In the genomic region with DNA sequence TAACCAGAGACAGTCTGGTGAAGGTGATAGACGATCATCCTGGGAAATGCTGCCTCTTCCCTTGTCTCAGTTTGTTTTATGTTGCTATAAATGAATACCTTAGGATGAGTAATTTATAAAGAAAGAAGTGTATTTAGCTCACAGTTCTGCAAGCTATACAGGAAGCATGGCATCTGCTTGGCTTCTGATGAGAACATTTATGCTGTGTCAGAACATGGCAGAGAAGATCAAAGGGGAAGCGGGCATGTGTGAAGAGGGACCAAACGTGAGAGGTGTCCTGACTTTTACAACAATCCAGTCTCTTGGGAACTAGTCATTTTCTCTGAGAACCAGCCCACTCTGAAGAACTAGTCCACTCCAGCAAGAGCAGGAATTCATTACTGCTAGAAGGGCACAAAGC, we compare ENCODE assay signal across 20 cellular contexts. TPM values are rescaled to one million over a fixed set of nuclear protein-coding genes. Genes with fewer than 3 reads are reported as not detected.
DNase-seq lines count a peak whose midpoint lies in the region; ATAC-seq, FAIRE-seq and TF ChIP-seq lines count a peak whose summit lies in the region.
"Had no signal": no experiment of that assay in that cellular context is flagged by ENCODE, and none has a peak within 500 bp of the region (broad histone marks: within the 10 kb centered on the region; RNA-seq: fewer than 3 reads in every experiment).

No MANE protein-coding gene starts in this region.

- no peak overlapping the region for H3K4me3 Mint-ChIP-seq in stimulated activated naive CD8-positive, alpha-beta T cell treated with anti-CD3 and anti-CD28 coated beads, Interleukin-15, Interleukin-2, amounts not matched to agents 100 ng/mL and 50 ng/mL, for 24 hours
- no peak overlapping the region for H3K4me3 Mint-ChIP-seq in activated T-helper 17 cell treated with anti-CD3 and anti-CD28 coated beads, Interleukin-2, amount 50 U/mL, for 72 hours
- H3K4me3 Mint-ChIP-seq: mesothelial cell of epicardium had no signal

- peak overlapping the region; percentile 13 for H3K27ac Mint-ChIP-seq in stimulated activated naive CD8-positive, alpha-beta T cell treated with anti-CD3 and anti-CD28 coated beads, Interleukin-15, Interleukin-2, amounts not matched to agents 100 ng/mL and 50 ng/mL, for 24 hours
- no peak overlapping the region for H3K27ac Mint-ChIP-seq in activated T-helper 17 cell treated with anti-CD3 and anti-CD28 coated beads, Interleukin-2, amount 50 U/mL, for 72 hours
- H3K27ac Mint-ChIP-seq: mesothelial cell of epicardium had no signal

- H3K27me3 Mint-ChIP-seq in stimulated activated naive CD8-positive, alpha-beta T cell treated with anti-CD3 and anti-CD28 coated beads, Interleukin-15, Interleukin-2, amounts not matched to agents 100 ng/mL and 50 ng/mL, for 24 hours, result no peaks in the 10 kb centered on the region
- no peaks in the 10 kb centered on the region for H3K27me3 Mint-ChIP-seq in activated T-helper 17 cell treated with anti-CD3 and anti-CD28 coated beads, Interleukin-2, amount 50 U/mL, for 72 hours

- TF ChIP-seq CTCF in GM13976 (IDR thresholded peaks at IDR 0.05; ENCODE audit: borderline replicate concordance, control extremely low read depth, extremely low read depth, insufficient read depth, missing control alignments), result no peak

- in situ Hi-C loops in GM13976 (cut with MboI; ENCODE audit: low sequenced_read_pairs, unreplicated experiment), result no loop called here

- ATAC-seq in stimulated activated naive CD8-positive, alpha-beta T cell treated with anti-CD3 and anti-CD28 coated beads, Interleukin-15, Interleukin-2, amounts not matched to agents 100 U/mL and 50 U/mL, for 24 hours, result no peak
- peak; percentile 37 for ATAC-seq in HG03378 (IDR thresholded peaks at IDR 0.05; ENCODE audit: unreplicated experiment)
- ATAC-seq in activated T-helper 17 cell treated with anti-CD3 and anti-CD28 coated beads, Interleukin-2, amount 50 U/mL, for 72 hours (replicated peaks), result peak; percentile 34
- ATAC-seq: body of pancreas, left colon had no signal

- no peak for DNase-seq in stimulated activated naive CD8-positive, alpha-beta T cell treated with anti-CD3 and anti-CD28 coated beads, Interleukin-15, Interleukin-2, amounts not matched to agents 100 U/mL and 50 U/mL, for 24 hours
- DNase-seq in urothelium cell line (ENCODE audit: low spot score) (no peak), GM13976 (ENCODE audit: low spot score) (no peak), activated gamma-delta T cell (lab: John Stamatoyannopoulos, UW) (no peak)
- DNase-seq in activated CD4-positive, alpha-beta T cell treated with anti-CD3 and anti-CD28 coated beads, Interleukin-2, amount 50 U/mL, for 4 hours, result no peak
- DNase-seq: activated CD4-positive, CD25-positive, alpha-beta regulatory T cell; activated naive CD4-positive, alpha-beta T cell; body of pancreas; left colon; MM.1S; NCI-H2029 treated with DMSO at 0.1 percent for 48 hours; NCI-H524 treated with DMSO at 0.1 percent for 48 hours; spleen had no signal

- peak; percentile 5 for FAIRE-seq in urothelium cell line (lab: Jason Lieb, UNC)
- FAIRE-seq: endothelial cell of umbilical vein, frontal cortex, GM12892 had no signal

- H3K9me3 Mint-ChIP-seq in stimulated activated naive CD8-positive, alpha-beta T cell treated with anti-CD3 and anti-CD28 coated beads, Interleukin-15, Interleukin-2, amounts not matched to agents 100 ng/mL and 50 ng/mL, for 24 hours, result no peaks in the 10 kb centered on the region
- no peaks in the 10 kb centered on the region for H3K9me3 Mint-ChIP-seq in activated T-helper 17 cell treated with anti-CD3 and anti-CD28 coated beads, Interleukin-2, amount 50 U/mL, for 72 hours
- H3K9me3 Mint-ChIP-seq: mesothelial cell of epicardium had no signal

- peaks cover 67% of the 10 kb centered on the region for H3K4me1 Mint-ChIP-seq in stimulated activated naive CD8-positive, alpha-beta T cell treated with anti-CD3 and anti-CD28 coated beads, Interleukin-15, Interleukin-2, amounts not matched to agents 100 ng/mL and 50 ng/mL, for 24 hours (ENCODE audit: low read depth)
- H3K4me1 Mint-ChIP-seq in activated T-helper 17 cell treated with anti-CD3 and anti-CD28 coated beads, Interleukin-2, amount 50 U/mL, for 72 hours, result peaks cover 17% of the 10 kb centered on the region
- H3K4me1 Mint-ChIP-seq: mesothelial cell of epicardium had no signal

- peaks cover 24% of the 10 kb centered on the region for H3K36me3 Mint-ChIP-seq in stimulated activated naive CD8-positive, alpha-beta T cell treated with anti-CD3 and anti-CD28 coated beads, Interleukin-15, Interleukin-2, amounts not matched to agents 100 ng/mL and 50 ng/mL, for 24 hours (ENCODE audit: low read depth)
- peaks cover 14% of the 10 kb centered on the region for H3K36me3 Mint-ChIP-seq in activated T-helper 17 cell treated with anti-CD3 and anti-CD28 coated beads, Interleukin-2, amount 50 U/mL, for 72 hours (ENCODE audit: low read depth)
- H3K36me3 Mint-ChIP-seq: mesothelial cell of epicardium had no signal

RNA-seq across cellular contexts. Expression of gene CMC1, which starts 9.6 kb away (rescaled TPM):
- total RNA-seq in activated T-helper 17 cell treated with anti-CD3 and anti-CD28 coated beads, Interleukin-2, amount 50 U/mL, for 72 hours, result 10 to 100 TPM; 19.1 to 20.5 TPM
